In genomic region chr10:119680050-119680449, GRCh38 we compare ENCODE assay signal across 1 cellular context.
TF ChIP-seq lines count a peak whose summit lies in the region.

No MANE protein-coding gene starts in this region.

TF ChIP-seq in SK-N-SH, 30 proteins besides CTCF, POLR2A, EP300 and RAD21 (continued from another document):
- TF ChIP-seq USF2 (IDR thresholded peaks at IDR 0.05; ENCODE audit: borderline replicate concordance, low read depth, low read length) (no peak), FOXJ3 (CRISPR knock-in tag; IDR thresholded peaks at IDR 0.05) (no peak), GATA2 (CRISPR knock-in tag; IDR thresholded peaks at IDR 0.05) (no peak), NFIC (IDR thresholded peaks at IDR 0.05; ENCODE audit: borderline replicate concordance) (peak; percentile 67), REST (IDR thresholded peaks at IDR 0.05; ENCODE audit: low read depth, low read length) (no peak), FOSL2 (IDR thresholded peaks at IDR 0.05; ENCODE audit: borderline replicate concordance, low read depth) (peak; percentile 56; the same call in 1 of the 2 replicates), EZH2phosphoT487 (IDR thresholded peaks at IDR 0.05; ENCODE audit: borderline replicate concordance, low read depth) (no peak), MEF2A (IDR thresholded peaks at IDR 0.05; ENCODE audit: borderline replicate concordance, low read depth) (no peak), SMC3 (IDR thresholded peaks at IDR 0.05; ENCODE audit: low read depth, low read length) (no peak), SIN3A (IDR thresholded peaks at IDR 0.05; ENCODE audit: borderline replicate concordance, low read depth, low read length) (0 out of 2 replicates have a peak, but pooled peaks have one; percentile 46), RFX5 (IDR thresholded peaks at IDR 0.05; ENCODE audit: low read length) (no peak), POLR2AphosphoS5 (IDR thresholded peaks at IDR 0.05; ENCODE audit: low read depth, low read length) (no peak), GABPA (IDR thresholded peaks at IDR 0.05; ENCODE audit: low read depth) (no peak)
TF ChIP-seq in SK-N-SH: peak in this region for 7.
